In genomic region chr17:50891577-50891989, GRCh38 we compare ENCODE assay signal across 25 cellular contexts. TPM values are rescaled to one million over a fixed set of nuclear protein-coding genes. Genes with fewer than 3 reads are reported as not detected.
A peak's percentile ranks its signal among the peaks of the same experiment; 100 is the strongest.
DNase-seq lines count a peak whose midpoint lies in the region; ATAC-seq, FAIRE-seq and TF ChIP-seq lines count a peak whose summit lies in the region.
"Had no signal": no experiment of that assay in that cellular context is flagged by ENCODE, and none has a peak within 500 bp of the region (broad histone marks: within the 10 kb centered on the region; RNA-seq: fewer than 3 reads in every experiment).

No MANE protein-coding gene starts in this region.

- no peak for ATAC-seq in Panc1
- no peak for ATAC-seq in stimulated activated naive CD8-positive, alpha-beta T cell treated with anti-CD3 and anti-CD28 coated beads, Interleukin-15, Interleukin-2, amounts not matched to agents 100 U/mL and 50 U/mL, for 24 hours
- ATAC-seq in naive thymus-derived CD8-positive, alpha-beta T cell = no peak
- ATAC-seq: lower lobe of right lung, T-helper 17 cell had no signal

- intact Hi-C loops in Calu3 (cut with micrococcal nuclease; ENCODE audit: unreplicated experiment) (no loop called here), Panc1 (cut with micrococcal nuclease; ENCODE audit: unreplicated experiment) (no loop called here)

- H3K36me3 Mint-ChIP-seq in Calu3 (ENCODE audit: insufficient read depth, unreplicated experiment) (peaks cover 27% of the 10 kb centered on the region), neural progenitor cell (peaks cover 1% of the 10 kb centered on the region)
- no peaks in the 10 kb centered on the region for H3K36me3 Mint-ChIP-seq in naive thymus-derived CD8-positive, alpha-beta T cell
- H3K36me3 Mint-ChIP-seq: activated naive CD4-positive, alpha-beta T cell treated with anti-CD3 and anti-CD28 coated beads, Interleukin-2, amount 10 ng/mL, durations not matched to agents 7 days and 5 days had no signal

- H3K27me3 Mint-ChIP-seq in Calu3 (ENCODE audit: unreplicated experiment) (no peaks in the 10 kb centered on the region), neural progenitor cell (ENCODE audit: insufficient read depth, low read depth) (peaks cover 6% of the 10 kb centered on the region)
- no peaks in the 10 kb centered on the region for H3K27me3 Mint-ChIP-seq in naive thymus-derived CD8-positive, alpha-beta T cell
- H3K27me3 Mint-ChIP-seq: T-helper 17 cell had no signal

- peak overlapping the region; percentile 76 for H3K27ac ChIP-seq in Panc1 (ENCODE audit: low read length)
- no peak overlapping the region for H3K27ac ChIP-seq in H1 (ENCODE audit: low read depth, low read length)
- H3K27ac ChIP-seq in neural progenitor cell = no peak overlapping the region
- H3K27ac ChIP-seq: cardiac muscle cell, lower lobe of right lung, Peyer's patch, SK-N-MC had no signal

- peak overlapping the region; percentile 95 for H3K27ac Mint-ChIP-seq in Calu3 (ENCODE audit: unreplicated experiment)
- peak overlapping the region; percentile 48 for H3K27ac Mint-ChIP-seq in neural progenitor cell
- peak overlapping the region in 1 of 10 donors; percentile 41 for H3K27ac Mint-ChIP-seq in naive thymus-derived CD8-positive, alpha-beta T cell
- H3K27ac Mint-ChIP-seq: activated CD4-positive, alpha-beta T cell treated with anti-CD3 and anti-CD28 coated beads, Interleukin-2, amount 10 ng/mL, durations not matched to agents 24 days and 14 days; activated naive CD4-positive, alpha-beta T cell treated with anti-CD3 and anti-CD28 coated beads, Interleukin-2, amount 10 ng/mL, durations not matched to agents 7 days and 5 days; T-helper 17 cell had no signal

- H2BK120ac ChIP-seq in H1 (replicated peaks; ENCODE audit: low read depth, low read length) = no peak overlapping the region

- TF ChIP-seq POLR2A in H1 (IDR thresholded peaks at IDR 0.05; ENCODE audit: control extremely low read depth in 1 of 2, low read depth in 2 of 2, low read length in 2 of 2) = no peak

- H2BK5ac ChIP-seq in H1 (ENCODE audit: low read depth, low read length) = peak overlapping the region; percentile 9; the same call in 1 of the 2 replicates

- H3K4me3 Mint-ChIP-seq in Calu3 (ENCODE audit: low read depth, unreplicated experiment) (peak overlapping the region; percentile 33), neural progenitor cell (no peak overlapping the region)
- no peak overlapping the region for H3K4me3 Mint-ChIP-seq in naive thymus-derived CD8-positive, alpha-beta T cell
- H3K4me3 Mint-ChIP-seq: activated CD4-positive, alpha-beta T cell treated with anti-CD3 and anti-CD28 coated beads, Interleukin-2, amount 10 ng/mL, durations not matched to agents 24 days and 14 days; activated naive CD4-positive, alpha-beta T cell treated with anti-CD3 and anti-CD28 coated beads, Interleukin-2, amount 10 ng/mL, durations not matched to agents 7 days and 5 days; T-helper 17 cell had no signal

- H3K23me2 ChIP-seq in H1 (ENCODE audit: low read depth, low read length) = no peaks in the 10 kb centered on the region

- H2BK20ac ChIP-seq in H1 (ENCODE audit: low read length) = peak overlapping the region; percentile 51; the same call in 1 of the 2 replicates

- peaks cover 18% of the 10 kb centered on the region for H3F3A ChIP-seq in neural progenitor cell (ENCODE audit: low read depth)

- no peaks in the 10 kb centered on the region for H3K79me1 ChIP-seq in H1 (ENCODE audit: low read depth, low read length)

- H3K14ac ChIP-seq in H1 (ENCODE audit: insufficient read length) = no peak overlapping the region

- H3K9me3 ChIP-seq in Panc1 (ENCODE audit: control insufficient read depth, insufficient read depth, low read depth, low read length) (no peaks in the 10 kb centered on the region), H1 (ENCODE audit: insufficient read depth in 2 of 2, low read depth in 1 of 2, low read length in 1 of 2) (no peaks in the 10 kb centered on the region), neural progenitor cell (ENCODE audit: low read depth) (no peaks in the 10 kb centered on the region)
- H3K9me3 ChIP-seq: BE2C, lower lobe of right lung, Peyer's patch had no signal

- peak overlapping the region; percentile 15; the same call in 1 of the 2 replicates for H3K18ac ChIP-seq in H1 (ENCODE audit: extremely low read depth, low read length)

- H3K27me3 ChIP-seq in Panc1 (ENCODE audit: control insufficient read depth, insufficient read depth, low read length) (no peaks in the 10 kb centered on the region), H1 (replicated peaks in 1 of 4; ENCODE audit: control insufficient read depth in 3 of 4, extremely low read depth in 1 of 4, insufficient read depth in 3 of 4, low read length in 3 of 4) (no peaks in the 10 kb centered on the region), neural progenitor cell (no peaks in the 10 kb centered on the region)
- H3K27me3 ChIP-seq: BE2C, cardiac muscle cell, Peyer's patch had no signal

- H3K36me3 ChIP-seq in Panc1 (ENCODE audit: control insufficient read depth, insufficient read depth, low read length) (no peaks in the 10 kb centered on the region), H1 (ENCODE audit: control insufficient read depth in 2 of 4, insufficient read depth in 4 of 4, low read length in 3 of 4) (no peaks in the 10 kb centered on the region), neural progenitor cell (no peaks in the 10 kb centered on the region)
- H3K36me3 ChIP-seq: BE2C, cardiac muscle cell, lower lobe of right lung, Peyer's patch had no signal

- H2BK12ac ChIP-seq in H1 (ENCODE audit: low read depth, low read length) = 0 out of 2 replicates have a peak overlapping the region, but pooled peaks have one; percentile 9

- H3K79me2 ChIP-seq in H1 (ENCODE audit: control insufficient read depth in 1 of 2, insufficient read depth in 2 of 2, low read length in 2 of 2) (no peaks in the 10 kb centered on the region), neural progenitor cell (ENCODE audit: low read depth) (no peaks in the 10 kb centered on the region)

- POLR2A ChIA-PET in Panc1 (lab: Charles Lee) = interaction anchor here (0.6 kb wide), 1 partner anchor 26 kb away, joined by 4 read pairs; no protein-coding TSS in a partner anchor
- POLR2A ChIA-PET in H1 (lab: Charles Lee; ENCODE audit: partially characterized antibody) = interaction anchor here (0.7 to 2.6 kb wide), 5 partner anchors 13 to 26 kb away, joined by 3 to 18 read pairs (median 3); partner anchors contain the start of gene TOB1
- POLR2A ChIA-PET in naive thymus-derived CD8-positive, alpha-beta T cell (lab: Charles Lee) = interaction anchor here (0.7 to 5.0 kb wide), 3 partner anchors 17 to 1837 kb away, joined by 4 to 21 read pairs (median 7); partner anchors contain the start of gene TOB1

- 56% methylated on average over 4 of the region's 4 CpGs; no CpG with 5 or more reads in 1 of the 2 experiments for WGBS in H1 (ENCODE audit: extremely low coverage in 1 of 2, insufficient coverage in 1 of 2, insufficient read length in 1 of 2, insufficient replicate concordance in 2 of 2, low coverage in 1 of 2, low lambda C conversion rate in 2 of 2, missing lambda C conversion rate in 1 of 2), 2 experiments

- H3K4me1 Mint-ChIP-seq in Calu3 (ENCODE audit: low read depth, unreplicated experiment) (peaks cover 78% of the 10 kb centered on the region), neural progenitor cell (peaks cover 58% of the 10 kb centered on the region)
- H3K4me1 Mint-ChIP-seq in naive thymus-derived CD8-positive, alpha-beta T cell = peaks cover 14 to 23% (median 16%) of the 10 kb centered on the region in 4 donors

- H3K4ac ChIP-seq in H1 (replicated peaks; ENCODE audit: insufficient read length, low read depth, low read length) = no peak overlapping the region

- no peak for DNase-seq in Calu3
- DNase-seq in Panc1 (ENCODE audit: low read depth, low spot score) = no peak
- no peak for DNase-seq in H1 (ENCODE audit: low read depth in 1 of 2, low spot score in 2 of 2)
- DNase-seq in neural progenitor cell (ENCODE audit: low spot score) = no peak
- no peak for DNase-seq in stimulated activated naive CD8-positive, alpha-beta T cell treated with anti-CD3 and anti-CD28 coated beads, Interleukin-15, Interleukin-2, amounts not matched to agents 100 U/mL and 50 U/mL, for 24 hours
- DNase-seq in NCI-H774 (lab: John Stamatoyannopoulos, UW) = no peak
- DNase-seq in NCI-H1092 (lab: John Stamatoyannopoulos, UW) = no peak
- no peak for DNase-seq in naive thymus-derived CD8-positive, alpha-beta T cell
- DNase-seq: activated CD4-positive, alpha-beta T cell treated with anti-CD3 and anti-CD28 coated beads, Interleukin-2, amount 10 ng/mL, durations not matched to agents 24 days and 14 days; activated naive CD4-positive, alpha-beta T cell treated with anti-CD3 and anti-CD28 coated beads, Interleukin-2, amount 10 ng/mL, durations not matched to agents 7 days and 5 days; amniotic stem cell; BE2C; GF-D8; HCEC 1CT; IMR-90; lower lobe of right lung; Peyer's patch; small intestine; stimulated activated CD4-positive, alpha-beta T cell treated with anti-CD3 and anti-CD28 coated beads, Interleukin-1b, Interleukin-23, amount 100 ng/mL, for 48 hours; T-helper 17 cell had no signal

- CTCF ChIA-PET in Calu3 (lab: Charles Lee) = interaction anchor here (0.6 to 1.8 kb wide), 10 partner anchors 14 to 54 kb away, joined by 3 to 10 read pairs (median 5); no protein-coding TSS in a partner anchor
- CTCF ChIA-PET in Panc1 (lab: Charles Lee) = interaction anchor here (0.7 kb wide), 1 partner anchor 58 kb away, joined by 3 read pairs; no protein-coding TSS in a partner anchor
- CTCF ChIA-PET in H1 (lab: Charles Lee; ENCODE audit: partially characterized antibody) = interaction anchor here (0.9 to 3.3 kb wide), 3 partner anchors 9 to 18 kb away, joined by 3 to 13 read pairs (median 3); no protein-coding TSS in a partner anchor

- H4K91ac ChIP-seq in H1 (replicated peaks; ENCODE audit: insufficient read length, low read length) = no peak overlapping the region

- H3K4me2 ChIP-seq in H1 (ENCODE audit: insufficient read depth in 1 of 2, low read depth in 2 of 2, low read length in 2 of 2) = peak overlapping the region in 1 of 2 experiments; percentile 11; a peak in 1 of 4 replicates
- no peak overlapping the region for H3K4me2 ChIP-seq in neural progenitor cell

- TF ChIP-seq RAD21 in H1 (IDR thresholded peaks at IDR 0.05 in 1 of 2, conservative IDR thresholded peaks at IDR 0.05 in 1 of 2; ENCODE audit: low read depth in 2 of 2, low read length in 2 of 2) = no peak

- in situ Hi-C loops in Panc1 (cut with HindIII; ENCODE audit: low pct_unique_long_range_greater_than_20kb, low sequenced_read_pairs) = no loop called here

- no peak for FAIRE-seq in H1 (lab: Jason Lieb, UNC)
- FAIRE-seq: small intestine had no signal

- H4K5ac ChIP-seq in H1 (ENCODE audit: insufficient read length, low read depth, low read length) = no peak overlapping the region

- no peak overlapping the region for H3K4me3 ChIP-seq in Panc1 (ENCODE audit: low read depth in 2 of 2, low read length in 2 of 2)
- no peak overlapping the region for H3K4me3 ChIP-seq in H1 (ENCODE audit: extremely low read depth in 1 of 4, insufficient read depth in 2 of 4, low read depth in 3 of 4, low read length in 4 of 4)
- H3K4me3 ChIP-seq in neural progenitor cell = no peak overlapping the region
- H3K4me3 ChIP-seq: cardiac muscle cell, lower lobe of right lung, Peyer's patch, SK-N-MC had no signal

- H3K4me1 ChIP-seq in Panc1 (ENCODE audit: control insufficient read depth, insufficient read depth, low read length) (peaks cover 49% of the 10 kb centered on the region), H1 (replicated peaks in 1 of 4; ENCODE audit: control insufficient read depth in 3 of 4, insufficient read depth in 4 of 4, low read length in 3 of 4) (peaks cover 8 to 25% (median 16%) of the 10 kb centered on the region in 4 experiments), neural progenitor cell (peaks cover 28% of the 10 kb centered on the region)
- H3K4me1 ChIP-seq: lower lobe of right lung had no signal

- no TSS peak for BruUV-seq in Calu3 (replicated peaks; lab: Mats Ljungman, UMichigan)
- no TSS peak for BruUV-seq in Panc1 (replicated peaks; lab: Mats Ljungman, UMichigan)

- no peak overlapping the region for H2AK5ac ChIP-seq in H1 (ENCODE audit: low read depth, low read length)

- H2BK15ac ChIP-seq in H1 (ENCODE audit: low read length) = no peak overlapping the region

- H3K9ac ChIP-seq in H1 (replicated peaks in 1 of 4; ENCODE audit: extremely low read depth in 1 of 4, low read depth in 3 of 4, low read length in 3 of 4) (0 out of 7 replicates have a peak overlapping the region, but pooled peaks of 1 of the 4 experiments have one; percentile 0), neural progenitor cell (no peak overlapping the region)

- no peak overlapping the region for H3K23ac ChIP-seq in H1 (ENCODE audit: insufficient read length)

- H3K9me3 Mint-ChIP-seq in Calu3 (ENCODE audit: low read depth, unreplicated experiment) = no peaks in the 10 kb centered on the region
- H3K9me3 Mint-ChIP-seq in neural progenitor cell = no peaks in the 10 kb centered on the region
- no peaks in the 10 kb centered on the region for H3K9me3 Mint-ChIP-seq in naive thymus-derived CD8-positive, alpha-beta T cell
- H3K9me3 Mint-ChIP-seq: activated CD4-positive, alpha-beta T cell treated with anti-CD3 and anti-CD28 coated beads, Interleukin-2, amount 10 ng/mL, durations not matched to agents 24 days and 14 days; activated naive CD4-positive, alpha-beta T cell treated with anti-CD3 and anti-CD28 coated beads, Interleukin-2, amount 10 ng/mL, durations not matched to agents 7 days and 5 days had no signal

- no peak for TF ChIP-seq EP300 in H1 (IDR thresholded peaks at IDR 0.05; ENCODE audit: borderline replicate concordance in 1 of 2, low read depth in 2 of 2, low read length in 2 of 2)

- H4K20me1 ChIP-seq in H1 (replicated peaks in 1 of 2; ENCODE audit: control insufficient read depth in 1 of 2, insufficient read depth in 2 of 2, low read length in 2 of 2) = no peaks in the 10 kb centered on the region
- H4K20me1 ChIP-seq in neural progenitor cell (ENCODE audit: low read depth) = no peaks in the 10 kb centered on the region

- no peak overlapping the region for H3K56ac ChIP-seq in H1 (replicated peaks; ENCODE audit: insufficient read length, low read depth, low read length)

- H2AFZ ChIP-seq in H1 (ENCODE audit: low read length) (peak overlapping the region; percentile 89), neural progenitor cell (replicated peaks) (no peak overlapping the region)

- TF ChIP-seq CTCF in Calu3 (IDR thresholded peaks at IDR 0.05; ENCODE audit: unreplicated experiment) = no peak
- no peak for TF ChIP-seq CTCF in Panc1 (IDR thresholded peaks at IDR 0.05)
- no peak for TF ChIP-seq CTCF in H1 (IDR thresholded peaks at IDR 0.05; ENCODE audit: control extremely low read depth in 1 of 3, insufficient read depth in 1 of 3, low read depth in 1 of 3, low read length in 3 of 3)
- TF ChIP-seq CTCF in neural progenitor cell (IDR thresholded peaks at IDR 0.05) = no peak

- no peak overlapping the region for H4K8ac ChIP-seq in H1 (ENCODE audit: extremely low read depth, insufficient read depth, low read length)

RNA-seq across cellular contexts. Expression of gene TOB1, which starts 25.4 kb away (rescaled TPM):
- total RNA-seq in Calu3 (2022) = 177 and 241 TPM in 2 replicates
- 117 TPM for total RNA-seq in Panc1 (2021; ENCODE audit: unreplicated experiment)
- polyA plus RNA-seq in Panc1 (2012; ENCODE audit: insufficient read length) = 82.6 TPM
- 20.8 and 26.7 TPM in 2 replicates for total RNA-seq in H1 (2021; fragmentation: NEBNext Ultra II Directional; extraction: Animal tissue kit (Norgen Biotek cat#: 25700))
- 9.7 and 14.4 TPM in 2 replicates for polyA plus RNA-seq in H1 (2011; rRNA removed)
- polyA plus RNA-seq in H1 (2011; cell fraction: cytosol; rRNA removed) = 12.0 TPM
- 17.7 TPM for polyA plus RNA-seq in H1 (2011; cell fraction: nucleus; rRNA removed)
- polyA plus RNA-seq in H1 (2012, experiment 1 of 2) = 24.8 to 32.2 TPM (median 27.7 TPM) in 4 replicates
- polyA plus RNA-seq in H1 (2012, experiment 2 of 2) = 5.9 TPM
- polyA plus RNA-seq in H1 (2013, experiment 1 of 2) = 21.6 TPM
- polyA plus RNA-seq in H1 (2013, experiment 2 of 2) = 22.3 TPM
- polyA minus RNA-seq in H1 (2011; rRNA and poly(A)+ RNA removed) = 22.6 and 27.7 TPM in 2 replicates
- polyA minus RNA-seq in H1 (2011; cell fraction: cytosol; rRNA and poly(A)+ RNA removed) = 22.5 TPM
- 52.2 TPM for polyA minus RNA-seq in H1 (2011; cell fraction: nucleus; rRNA and poly(A)+ RNA removed)
- 13.6 and 18.2 TPM in 2 replicates for total RNA-seq in neural progenitor cell (ENCODE audit: low replicate concordance)
- 100 to 1,000 TPM in 1 of 2 experiments, 10 to 100 TPM in 1; 86.8 to 107 TPM for total RNA-seq in naive thymus-derived CD8-positive, alpha-beta T cell
- 100 to 1,000 TPM in 1 of 3 donors, 10 to 100 TPM in 2; 42.9 to 114 (median 65.1) TPM for polyA plus RNA-seq in naive thymus-derived CD8-positive, alpha-beta T cell

RNA-seq across cellular contexts. Expression of gene WFIKKN2, which starts 56.2 kb away (rescaled TPM):
- total RNA-seq in Calu3 (2022) (not detected in 2 replicates), Panc1 (2021; ENCODE audit: unreplicated experiment) (0.05 TPM), neural progenitor cell (ENCODE audit: low replicate concordance) (not detected in 2 replicates)
- polyA plus RNA-seq in Panc1 (2012; ENCODE audit: insufficient read length) = not detected
- total RNA-seq in H1 (2021; fragmentation: NEBNext Ultra II Directional; extraction: Animal tissue kit (Norgen Biotek cat#: 25700)) = 0.07 TPM in 1 of 2 replicates, not detected in the other
- 0.30 and 0.33 TPM in 2 replicates for polyA plus RNA-seq in H1 (2011; rRNA removed)
- 0.30 TPM for polyA plus RNA-seq in H1 (2011; cell fraction: cytosol; rRNA removed)
- polyA plus RNA-seq in H1 (2011; cell fraction: nucleus; rRNA removed) = 0.29 TPM
- 0.10 to 0.39 TPM (median 0.29 TPM) in 4 replicates for polyA plus RNA-seq in H1 (2012, experiment 1 of 2)
- polyA plus RNA-seq in H1 (2012, experiment 2 of 2) = 0.22 TPM
- polyA plus RNA-seq in H1 (2013, experiment 1 of 2) = 0.10 TPM
- 0.06 TPM for polyA plus RNA-seq in H1 (2013, experiment 2 of 2)
- polyA minus RNA-seq in H1 (2011; rRNA and poly(A)+ RNA removed) = 0.19 and 0.39 TPM in 2 replicates
- polyA minus RNA-seq in H1 (2011; cell fraction: cytosol; rRNA and poly(A)+ RNA removed) = 0.29 TPM
- not detected for polyA minus RNA-seq in H1 (2011; cell fraction: nucleus; rRNA and poly(A)+ RNA removed)
- not detected for total RNA-seq in naive thymus-derived CD8-positive, alpha-beta T cell
- not detected for polyA plus RNA-seq in naive thymus-derived CD8-positive, alpha-beta T cell
- total RNA-seq: activated CD4-positive, alpha-beta T cell treated with anti-CD3 and anti-CD28 coated beads, Interleukin-2, amount 10 ng/mL, durations not matched to agents 24 days and 14 days; cardiac muscle cell; IMR-90; kidney epithelial cell; NCI-H460; Peyer's patch; pulmonary artery endothelial cell; T-helper 17 cell had no signal
